In genomic region chr16:64586756-64587155, GRCh38 we compare ENCODE assay signal across 21 cellular contexts.
DNase-seq lines count a peak whose midpoint lies in the region; ATAC-seq and TF ChIP-seq lines count a peak whose summit lies in the region.
"Had no signal": no experiment of that assay in that cellular context is flagged by ENCODE, and none has a peak within 500 bp of the region (broad histone marks: within the 10 kb centered on the region; RNA-seq: fewer than 3 reads in every experiment).

No MANE protein-coding gene starts in this region.

- no peak for DNase-seq in GM23338 (ENCODE audit: low spot score)
- no peak for DNase-seq in OCI-LY7 (ENCODE audit: low spot score)
- peak; percentile 8 for DNase-seq in globus pallidus (ENCODE audit: low spot score)
- no peak for DNase-seq in osteoblast (ENCODE audit: insufficient read length, low spot score, missing footprints)
- no peak for DNase-seq in heart left ventricle
- DNase-seq in T-helper 17 cell = no peak
- DNase-seq in NCI-H345 treated with DMSO at 0.1 percent for 48 hours (lab: John Stamatoyannopoulos, UW; ENCODE audit: unreplicated experiment) = no peak
- DNase-seq: activated CD4-positive, alpha-beta T cell treated with anti-CD3 and anti-CD28 coated beads, Interleukin-2, amount 50 U/mL, for 1 hour; CD4-positive, alpha-beta memory T cell; DMS79 treated with DMSO at 0.1 percent for 48 hours; effector CD8-positive, alpha-beta T cell; naive thymus-derived CD8-positive, alpha-beta T cell; NCI-H2029; NCI-H446; T-helper 2 cell had no signal

- no peaks in the 10 kb centered on the region for H3K9me3 ChIP-seq in OCI-LY7 (ENCODE audit: low read length)
- no peaks in the 10 kb centered on the region for H3K9me3 ChIP-seq in osteoblast (ENCODE audit: low read depth, low read length)
- no peaks in the 10 kb centered on the region for H3K9me3 ChIP-seq in heart left ventricle
- H3K9me3 ChIP-seq in T-helper 17 cell (ENCODE audit: control insufficient read depth, low read length, poor library complexity, severe bottlenecking) = no peaks in the 10 kb centered on the region
- H3K9me3 ChIP-seq: SJSA1, suprapubic skin had no signal

- H3K27ac Mint-ChIP-seq in GM23338 (no peak overlapping the region), T-helper 17 cell (no peak overlapping the region)
- H3K27ac Mint-ChIP-seq: activated naive CD8-positive, alpha-beta T cell; activated T-helper 2 cell treated with anti-CD3 and anti-CD28 coated beads, Interferon-gamma antibody, Interleukin-2, Interleukin-4, amounts not matched to agents 10 μg/mL and 5 μg/mL and 100 μg/mL, durations not matched to agents 14 hours and 24 hours and 36 hours; CD4-positive, alpha-beta memory T cell; naive thymus-derived CD8-positive, alpha-beta T cell had no signal

- POLR2A ChIA-PET in OCI-LY7 (lab: Charles Lee) = no interaction called here

- no peaks in the 10 kb centered on the region for H3K27me3 Mint-ChIP-seq in GM23338 (ENCODE audit: insufficient read depth, low read depth, poor library complexity)
- no peaks in the 10 kb centered on the region for H3K27me3 Mint-ChIP-seq in T-helper 17 cell
- H3K27me3 Mint-ChIP-seq: activated naive CD8-positive, alpha-beta T cell; CD4-positive, alpha-beta memory T cell; naive thymus-derived CD8-positive, alpha-beta T cell had no signal

- H3K79me2 ChIP-seq in GM23338 (replicated peaks; ENCODE audit: insufficient read depth) (no peaks in the 10 kb centered on the region), OCI-LY7 (ENCODE audit: insufficient read depth, low read depth, low read length) (no peaks in the 10 kb centered on the region), osteoblast (ENCODE audit: insufficient read depth, low read length) (no peaks in the 10 kb centered on the region)
- H3K79me2 ChIP-seq: parathyroid adenoma had no signal

- H3K4me2 ChIP-seq in GM23338 (no peak overlapping the region), OCI-LY7 (ENCODE audit: low read length) (no peak overlapping the region), osteoblast (ENCODE audit: insufficient read depth, low read length) (no peak overlapping the region)

- H3K4me1 Mint-ChIP-seq in GM23338 = peaks cover 10% of the 10 kb centered on the region; the same call in 2 of the 3 replicates
- H3K4me1 Mint-ChIP-seq in T-helper 17 cell = no peaks in the 10 kb centered on the region
- H3K4me1 Mint-ChIP-seq: CD4-positive, alpha-beta memory T cell had no signal

- intact Hi-C loops in OCI-LY7 (cut with micrococcal nuclease; ENCODE audit: unreplicated experiment) (no loop called here), heart left ventricle (cut with DNase I) (no loop called here)

- no peak for ATAC-seq in GM23338
- ATAC-seq in heart left ventricle = no peak
- no peak for ATAC-seq in T-helper 17 cell
- ATAC-seq: esophagus mucosa; naive thymus-derived CD8-positive, alpha-beta T cell had no signal

- no peak overlapping the region for H3K27ac ChIP-seq in GM23338 (ENCODE audit: low read depth)
- H3K27ac ChIP-seq in OCI-LY7 (ENCODE audit: low read depth, low read length, poor library complexity, severe bottlenecking) = no peak overlapping the region
- no peak overlapping the region for H3K27ac ChIP-seq in osteoblast (ENCODE audit: low read depth, low read length)
- no peak overlapping the region for H3K27ac ChIP-seq in heart left ventricle
- H3K27ac ChIP-seq: parathyroid adenoma, SJSA1, suprapubic skin had no signal

- H3K4me1 ChIP-seq in GM23338 (ENCODE audit: insufficient read depth) (peaks cover 8% of the 10 kb centered on the region; the same call in 1 of the 2 replicates), OCI-LY7 (ENCODE audit: insufficient read depth, low read length, poor library complexity, severe bottlenecking) (peaks cover 3% of the 10 kb centered on the region), osteoblast (ENCODE audit: insufficient read depth, low read length) (peaks cover 13% of the 10 kb centered on the region), heart left ventricle (no peaks in the 10 kb centered on the region)
- H3K4me1 ChIP-seq: parathyroid adenoma, SJSA1, suprapubic skin had no signal

- CTCF ChIA-PET in OCI-LY7 (lab: Charles Lee; ENCODE audit: unreplicated experiment) = no interaction called here

- no peaks in the 10 kb centered on the region for H4K20me1 ChIP-seq in GM23338 (replicated peaks; ENCODE audit: insufficient read depth)
- H4K20me1 ChIP-seq in OCI-LY7 (ENCODE audit: insufficient read depth, low read length) = no peaks in the 10 kb centered on the region
- H4K20me1 ChIP-seq in osteoblast (ENCODE audit: insufficient read depth, low read length) = no peaks in the 10 kb centered on the region

- H3F3A ChIP-seq in GM23338 (replicated peaks; ENCODE audit: low read depth) = no peaks in the 10 kb centered on the region

- H3K27me3 ChIP-seq in GM23338 (ENCODE audit: insufficient read depth) (no peaks in the 10 kb centered on the region), osteoblast (ENCODE audit: insufficient read depth, low read length) (no peaks in the 10 kb centered on the region), heart left ventricle (no peaks in the 10 kb centered on the region)
- H3K27me3 ChIP-seq: SJSA1, suprapubic skin had no signal

- H2AFZ ChIP-seq in GM23338 (peak overlapping the region; percentile 88; the same call in 1 of the 2 replicates), OCI-LY7 (ENCODE audit: low read length) (peak overlapping the region; percentile 63), osteoblast (ENCODE audit: low read length) (peak overlapping the region; percentile 63)
- H2AFZ ChIP-seq: parathyroid adenoma had no signal

- H3K4me3 ChIP-seq in GM23338 (no peak overlapping the region), OCI-LY7 (ENCODE audit: low read depth, low read length, poor library complexity, severe bottlenecking) (no peak overlapping the region), osteoblast (ENCODE audit: insufficient read depth, low read length) (no peak overlapping the region), heart left ventricle (no peak overlapping the region)
- H3K4me3 ChIP-seq: SJSA1, suprapubic skin had no signal

- WGBS in heart left ventricle, 4 donors = 36 to 50% (median 38%) methylated on average over 3 of the region's 3 CpGs

- H3K9me2 ChIP-seq in GM23338 (ENCODE audit: insufficient read depth) (no peaks in the 10 kb centered on the region), OCI-LY7 (ENCODE audit: insufficient read depth, low read length) (no peaks in the 10 kb centered on the region)

- peaks cover 3% of the 10 kb centered on the region; the same call in 2 of the 3 replicates for H3K9me3 Mint-ChIP-seq in GM23338

- no peak overlapping the region for H3K4me3 Mint-ChIP-seq in GM23338
- H3K4me3 Mint-ChIP-seq in T-helper 17 cell = no peak overlapping the region
- H3K4me3 Mint-ChIP-seq: activated naive CD8-positive, alpha-beta T cell; CD4-positive, alpha-beta memory T cell; naive thymus-derived CD8-positive, alpha-beta T cell had no signal

- BruUV-seq in OCI-LY7 (replicated peaks; lab: Mats Ljungman, UMichigan) = no TSS peak

- H3K36me3 ChIP-seq in GM23338 (ENCODE audit: insufficient read depth) (no peaks in the 10 kb centered on the region), OCI-LY7 (ENCODE audit: insufficient read depth, low read length) (no peaks in the 10 kb centered on the region), osteoblast (ENCODE audit: insufficient read depth, low read length) (no peaks in the 10 kb centered on the region), heart left ventricle (no peaks in the 10 kb centered on the region)
- H3K36me3 ChIP-seq: SJSA1, suprapubic skin had no signal

- no peaks in the 10 kb centered on the region for H3K36me3 Mint-ChIP-seq in GM23338 (ENCODE audit: low read depth)
- no peaks in the 10 kb centered on the region for H3K36me3 Mint-ChIP-seq in T-helper 17 cell (ENCODE audit: low read depth)
- H3K36me3 Mint-ChIP-seq: activated naive CD8-positive, alpha-beta T cell; CD4-positive, alpha-beta memory T cell; naive thymus-derived CD8-positive, alpha-beta T cell had no signal

- TF ChIP-seq CTCF in GM23338 (conservative IDR thresholded peaks at IDR 0.05; ENCODE audit: low read depth in 2 of 2) = no peak
- no peak for TF ChIP-seq CTCF in OCI-LY7 (conservative IDR thresholded peaks at IDR 0.05; ENCODE audit: low read length)
- TF ChIP-seq CTCF in osteoblast (IDR thresholded peaks at IDR 0.05; ENCODE audit: extremely low read depth, low read depth, low read length) = no peak
- TF ChIP-seq CTCF in heart left ventricle (IDR thresholded peaks at IDR 0.05) = no peak

- TF ChIP-seq POLR2A in heart left ventricle (IDR thresholded peaks at IDR 0.05) = no peak

TF ChIP-seq in GM23338, 12 proteins besides CTCF, POLR2A, EP300 and RAD21 (continues in another document):
- TF ChIP-seq STAT1 (IDR thresholded peaks at IDR 0.05; ENCODE audit: unreplicated experiment) (no peak), POLR2AphosphoS5 (IDR thresholded peaks at IDR 0.05; ENCODE audit: low read depth) (no peak), EZH2phosphoT487 (IDR thresholded peaks at IDR 0.05; ENCODE audit: unreplicated experiment) (no peak), CREB1 (CRISPR knock-in tag; IDR thresholded peaks at IDR 0.05; ENCODE audit: low read depth) (no peak), ETS1 (IDR thresholded peaks at IDR 0.05) (no peak), NANOG (IDR thresholded peaks at IDR 0.05; ENCODE audit: borderline replicate concordance) (no peak), ZNF331 (CRISPR knock-in tag; IDR thresholded peaks at IDR 0.05; ENCODE audit: low read depth) (no peak), ZNF114 (CRISPR knock-in tag; IDR thresholded peaks at IDR 0.05) (no peak), JUNB (IDR thresholded peaks at IDR 0.05; ENCODE audit: unreplicated experiment) (no peak), EZH2 (IDR thresholded peaks at IDR 0.05; ENCODE audit: low read depth, unreplicated experiment) (no peak)
